6 cellular contexts compared by ENCODE assay signal in genomic region chr4:110437288-110437687, GRCh38. TPM values are rescaled to one million over a fixed set of nuclear protein-coding genes. Genes with fewer than 3 reads are reported as not detected.
"Had no signal": no experiment of that assay in that cellular context is flagged by ENCODE, and none has a peak within 500 bp of the region (broad histone marks: within the 10 kb centered on the region; RNA-seq: fewer than 3 reads in every experiment).

No MANE protein-coding gene starts in this region.

RNA-seq across cellular contexts. Expression of gene ENPEP, which starts 38.7 kb away (rescaled TPM):
- total RNA-seq: endothelial cell of umbilical vein, fibroblast of lung, lung microvascular endothelial cell had no signal
- polyA plus RNA-seq: endothelial cell of umbilical vein; foreskin keratinocyte; keratinocyte; naive thymus-derived CD4-positive, alpha-beta T cell had no signal
